Comparison of ENCODE assay signal across 7 cellular contexts in genomic region chrX:48695925-48696300, GRCh38. TPM values are rescaled to one million over a fixed set of nuclear protein-coding genes. Genes with fewer than 3 reads are reported as not detected.
A peak's percentile ranks its signal among the peaks of the same experiment; 100 is the strongest.
DNase-seq lines count a peak whose midpoint lies in the region; ATAC-seq, FAIRE-seq and TF ChIP-seq lines count a peak whose summit lies in the region.

No MANE protein-coding gene starts in this region.

- no peak for FAIRE-seq in H1 (lab: Jason Lieb, UNC)

- no peak overlapping the region for H3K4ac ChIP-seq in H1 (replicated peaks; ENCODE audit: insufficient read length, low read depth, low read length)

- H3K4me2 ChIP-seq in H1 (ENCODE audit: insufficient read depth in 1 of 2, low read depth in 2 of 2, low read length in 2 of 2), result peak overlapping the region; percentile 82 to 90

- H4K20me1 ChIP-seq in H1 (replicated peaks in 1 of 2; ENCODE audit: control insufficient read depth in 1 of 2, insufficient read depth in 2 of 2, low read length in 2 of 2), result no peaks in the 10 kb centered on the region

- H3K4me3 ChIP-seq in H1 (ENCODE audit: extremely low read depth in 1 of 4, insufficient read depth in 2 of 4, low read depth in 3 of 4, low read length in 4 of 4), result peak overlapping the region; percentile 65 to 84 (median 68)

- H4K91ac ChIP-seq in H1 (replicated peaks; ENCODE audit: insufficient read length, low read length), result no peak overlapping the region

- no peak overlapping the region for H2AK5ac ChIP-seq in H1 (ENCODE audit: low read depth, low read length)

- no peak overlapping the region for H3K56ac ChIP-seq in H1 (replicated peaks; ENCODE audit: insufficient read length, low read depth, low read length)

- peak overlapping the region; percentile 86 to 93 (median 91) for H3K4me3 Mint-ChIP-seq in nephron

- no peaks in the 10 kb centered on the region for H3K9me3 ChIP-seq in H1 (ENCODE audit: insufficient read depth in 2 of 2, low read depth in 1 of 2, low read length in 1 of 2)

- H2BK120ac ChIP-seq in H1 (replicated peaks; ENCODE audit: low read depth, low read length), result no peak overlapping the region

- no peaks in the 10 kb centered on the region; a peak in 1 of 7 replicates for H3K27me3 ChIP-seq in H1 (replicated peaks in 1 of 4; ENCODE audit: control insufficient read depth in 3 of 4, extremely low read depth in 1 of 4, insufficient read depth in 3 of 4, low read length in 3 of 4)

- TF ChIP-seq CTCF in H1 (IDR thresholded peaks at IDR 0.05; ENCODE audit: control extremely low read depth in 1 of 3, insufficient read depth in 1 of 3, low read depth in 1 of 3, low read length in 3 of 3), result no peak
- TF ChIP-seq CTCF in nephron (IDR thresholded peaks at IDR 0.05; ENCODE audit: unreplicated experiment in 3 of 3), result no peak

- peaks cover 9% of the 10 kb centered on the region for H3K4me1 Mint-ChIP-seq in nephron

- no peak for TF ChIP-seq POLR2A in H1 (IDR thresholded peaks at IDR 0.05; ENCODE audit: control extremely low read depth in 1 of 2, low read depth in 2 of 2, low read length in 2 of 2)

- POLR2A ChIA-PET in H1 (lab: Charles Lee; ENCODE audit: partially characterized antibody), result interaction anchor here (1.4 to 5.0 kb wide), 4 partner anchors 9 to 216 kb away, joined by 4 to 29 read pairs (median 10); partner anchors contain the start of gene SLC35A2

- no peak overlapping the region for H4K8ac ChIP-seq in H1 (ENCODE audit: extremely low read depth, insufficient read depth, low read length)

- no peak overlapping the region for H4K5ac ChIP-seq in H1 (ENCODE audit: insufficient read length, low read depth, low read length)

- H2AFZ ChIP-seq in H1 (ENCODE audit: low read length), result no peak overlapping the region

- H3K36me3 Mint-ChIP-seq in nephron (ENCODE audit: low read depth), result peaks cover 11% of the 10 kb centered on the region

- no peaks in the 10 kb centered on the region for H3K79me1 ChIP-seq in H1 (ENCODE audit: low read depth, low read length)

- H3K18ac ChIP-seq in H1 (ENCODE audit: extremely low read depth, low read length), result no peak overlapping the region

- peaks cover 0 to 19% (median 7%) of the 10 kb centered on the region in 4 experiments; a peak in 6 of 7 replicates for H3K4me1 ChIP-seq in H1 (replicated peaks in 1 of 4; ENCODE audit: control insufficient read depth in 3 of 4, insufficient read depth in 4 of 4, low read length in 3 of 4)

- no peak overlapping the region for H2BK5ac ChIP-seq in H1 (ENCODE audit: low read depth, low read length)

- peak overlapping the region in 2 of 4 experiments; percentile 41 to 72; a peak in 1 of 7 replicates for H3K9ac ChIP-seq in H1 (replicated peaks in 1 of 4; ENCODE audit: extremely low read depth in 1 of 4, low read depth in 3 of 4, low read length in 3 of 4)

- WGBS in H1 (ENCODE audit: extremely low coverage in 1 of 2, insufficient coverage in 1 of 2, insufficient read length in 1 of 2, insufficient replicate concordance in 2 of 2, low coverage in 1 of 2, low lambda C conversion rate in 2 of 2, missing lambda C conversion rate in 1 of 2), 2 experiments, result 20% methylated on average over 3 of the region's 8 CpGs; no CpG with 5 or more reads in 1 of the 2 experiments

- H3K36me3 ChIP-seq in H1 (ENCODE audit: control insufficient read depth in 2 of 4, insufficient read depth in 4 of 4, low read length in 3 of 4), result peaks cover 0 to 19% (median 12%) of the 10 kb centered on the region in 4 experiments; a peak in 6 of 8 replicates

- H3K27ac ChIP-seq in H1 (ENCODE audit: low read depth, low read length), result no peak overlapping the region

- no peak overlapping the region for H3K14ac ChIP-seq in H1 (ENCODE audit: insufficient read length)

- H3K27me3 Mint-ChIP-seq in nephron (ENCODE audit: low read depth), result no peaks in the 10 kb centered on the region

- peak overlapping the region; percentile 62 to 83 (median 77) for H3K27ac Mint-ChIP-seq in nephron

- H3K79me2 ChIP-seq in H1 (ENCODE audit: control insufficient read depth in 1 of 2, insufficient read depth in 2 of 2, low read length in 2 of 2), result peaks cover 0 to 2% of the 10 kb centered on the region in 2 experiments; a peak in 1 of 4 replicates

- no peak overlapping the region for H2BK20ac ChIP-seq in H1 (ENCODE audit: low read length)

- no peak overlapping the region for H2BK12ac ChIP-seq in H1 (ENCODE audit: low read depth, low read length)

- CTCF ChIA-PET in H1 (lab: Charles Lee; ENCODE audit: partially characterized antibody), result interaction anchor here (0.9 to 1.5 kb wide), 2 partner anchors 48 to 106 kb away, joined by 3 to 8 read pairs; partner anchors contain the start of gene HDAC6

- H3K9me3 Mint-ChIP-seq in nephron, result peaks cover 16% of the 10 kb centered on the region

- peaks cover 3% of the 10 kb centered on the region; the same call in 1 of the 2 replicates for H3K23me2 ChIP-seq in H1 (ENCODE audit: low read depth, low read length)

- DNase-seq in NCI-H82 (lab: John Stamatoyannopoulos, UW) (peak; percentile 85), H1 (ENCODE audit: low read depth in 1 of 2, low spot score in 2 of 2) (no peak), activated gamma-delta T cell (lab: John Stamatoyannopoulos, UW) (no peak)
- DNase-seq in activated CD8-positive, alpha-beta memory T cell treated with anti-CD3 and anti-CD28 coated beads, Interleukin-2, amount 50 U/mL, for 48 hours, result no peak

- TF ChIP-seq EP300 in H1 (IDR thresholded peaks at IDR 0.05; ENCODE audit: borderline replicate concordance in 1 of 2, low read depth in 2 of 2, low read length in 2 of 2), result no peak

- TF ChIP-seq RAD21 in H1 (IDR thresholded peaks at IDR 0.05 in 1 of 2, conservative IDR thresholded peaks at IDR 0.05 in 1 of 2; ENCODE audit: low read depth in 2 of 2, low read length in 2 of 2), result no peak

- no peak overlapping the region for H3K23ac ChIP-seq in H1 (ENCODE audit: insufficient read length)

- peak; percentile 12 for ATAC-seq in GM19324 (IDR thresholded peaks at IDR 0.05; ENCODE audit: low FRiP score, unreplicated experiment)
- ATAC-seq in GM21717 (IDR thresholded peaks at IDR 0.05; ENCODE audit: unreplicated experiment), result no peak

- H2BK15ac ChIP-seq in H1 (ENCODE audit: low read length), result no peak overlapping the region

TF ChIP-seq in H1, 55 proteins besides CTCF, POLR2A, EP300 and RAD21 (continues in another document):
- TF ChIP-seq NRF1 (IDR thresholded peaks at IDR 0.05; ENCODE audit: low read depth, low read length) (no peak), TAF1 (IDR thresholded peaks at IDR 0.05; ENCODE audit: low read depth, low read length) (no peak), CEBPB (IDR thresholded peaks at IDR 0.05; ENCODE audit: low read depth, low read length) (no peak), HDAC2 (IDR thresholded peaks at IDR 0.05; ENCODE audit: borderline replicate concordance in 1 of 2, low read depth in 2 of 2, low read length in 2 of 2) (no peak), SAP30 (IDR thresholded peaks at IDR 0.05; ENCODE audit: insufficient read depth, insufficient replicate concordance, low read length) (no peak), SRF (IDR thresholded peaks at IDR 0.05; ENCODE audit: low read depth, low read length) (no peak), CBX8 (IDR thresholded peaks at IDR 0.05; ENCODE audit: borderline replicate concordance, low read depth, low read length) (no peak)

RNA-seq across cellular contexts. Expression of gene SUV39H1, which starts 0.6 kb away (rescaled TPM):
- 14.1 and 14.8 TPM in 2 replicates for total RNA-seq in H1 (2021; fragmentation: NEBNext Ultra II Directional; extraction: Animal tissue kit (Norgen Biotek cat#: 25700))
- polyA plus RNA-seq in H1 (2011; rRNA removed), result 27.8 and 38.4 TPM in 2 replicates
- polyA plus RNA-seq in H1 (2011; cell fraction: cytosol; rRNA removed), result 20.6 TPM
- 44.4 TPM for polyA plus RNA-seq in H1 (2011; cell fraction: nucleus; rRNA removed)
- 15.0 to 20.8 TPM (median 18.3 TPM) in 4 replicates for polyA plus RNA-seq in H1 (2012, experiment 1 of 2)
- 19.8 TPM for polyA plus RNA-seq in H1 (2012, experiment 2 of 2)
- 8.8 TPM for polyA plus RNA-seq in H1 (2013, experiment 1 of 2)
- 8.5 TPM for polyA plus RNA-seq in H1 (2013, experiment 2 of 2)
- 17.9 and 25.0 TPM in 2 replicates for polyA minus RNA-seq in H1 (2011; rRNA and poly(A)+ RNA removed)
- polyA minus RNA-seq in H1 (2011; cell fraction: cytosol; rRNA and poly(A)+ RNA removed), result 17.6 TPM
- polyA minus RNA-seq in H1 (2011; cell fraction: nucleus; rRNA and poly(A)+ RNA removed), result 14.1 TPM

RNA-seq across cellular contexts. Expression of gene WAS, which starts 12.3 kb away (rescaled TPM):
- 0.63 and 0.80 TPM in 2 replicates for total RNA-seq in H1 (2021; fragmentation: NEBNext Ultra II Directional; extraction: Animal tissue kit (Norgen Biotek cat#: 25700))
- 0.65 and 0.74 TPM in 2 replicates for polyA plus RNA-seq in H1 (2011; rRNA removed)
- 0.47 TPM for polyA plus RNA-seq in H1 (2011; cell fraction: cytosol; rRNA removed)
- polyA plus RNA-seq in H1 (2011; cell fraction: nucleus; rRNA removed), result 1.3 TPM
- polyA plus RNA-seq in H1 (2012, experiment 1 of 2), result 0.29 to 1.0 TPM (median 0.69 TPM) in 4 replicates
- 0.29 TPM for polyA plus RNA-seq in H1 (2012, experiment 2 of 2)
- polyA plus RNA-seq in H1 (2013, experiment 1 of 2), result 0.30 TPM
- polyA plus RNA-seq in H1 (2013, experiment 2 of 2), result 0.35 TPM
- not detected in 2 replicates for polyA minus RNA-seq in H1 (2011; rRNA and poly(A)+ RNA removed)
- not detected for polyA minus RNA-seq in H1 (2011; cell fraction: cytosol; rRNA and poly(A)+ RNA removed)
- polyA minus RNA-seq in H1 (2011; cell fraction: nucleus; rRNA and poly(A)+ RNA removed), result 0.80 TPM
